8 cellular contexts compared by ENCODE assay signal in the genomic region with DNA sequence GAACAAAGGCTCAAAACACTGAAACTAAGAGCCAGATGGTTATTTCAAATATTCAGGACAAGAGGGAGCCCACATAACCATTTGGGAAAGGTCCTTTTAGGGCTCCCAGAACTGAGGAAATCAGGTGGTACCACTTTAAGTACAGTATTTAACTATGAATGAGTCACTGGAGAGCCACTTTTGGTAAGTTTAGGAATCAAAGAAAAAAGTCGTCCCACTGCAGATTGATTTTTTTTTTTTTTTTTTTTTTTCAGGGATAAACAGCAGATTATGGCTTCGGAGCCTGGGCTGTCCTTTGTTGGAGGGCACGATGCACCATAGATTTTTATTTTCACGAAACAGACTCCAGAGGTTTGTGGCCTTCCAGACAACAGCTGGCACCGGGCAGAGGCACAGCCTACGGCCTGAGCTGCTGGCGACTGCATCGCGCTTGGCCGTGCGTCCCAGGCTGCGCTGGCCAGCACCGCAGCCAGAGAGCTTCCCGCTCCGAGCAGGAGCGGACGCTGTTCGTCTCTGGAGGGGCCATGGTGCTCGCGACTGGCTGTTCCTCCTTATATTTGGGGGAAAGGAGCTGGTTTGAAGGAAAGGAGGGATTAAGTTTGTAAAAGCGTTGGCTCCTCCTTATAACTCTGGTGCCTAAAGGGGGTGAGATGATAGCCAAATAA.
DNase-seq lines count a peak whose midpoint lies in the region; ATAC-seq and TF ChIP-seq lines count a peak whose summit lies in the region.

No MANE protein-coding gene starts in this region.

- H3K4me3 ChIP-seq in ACC112 (ENCODE audit: low read depth, low read length) (peak overlapping the region; percentile 88), H7 (ENCODE audit: insufficient read depth, low read depth, low read length) (peak overlapping the region; percentile 87), WI38 (ENCODE audit: low read depth, low read length) (peak overlapping the region; percentile 63), cardiac muscle cell (peak overlapping the region; percentile 90)

- H3K36me3 Mint-ChIP-seq in progenitor cell of endocrine pancreas (ENCODE audit: insufficient read depth): no peaks in the 10 kb centered on the region

- no peaks in the 10 kb centered on the region for H3K79me2 ChIP-seq in ACC112 (ENCODE audit: control insufficient read depth, insufficient read depth, low read length, unreplicated experiment)

- peak; percentile 66 for DNase-seq in H7
- peak; percentile 46 to 79 for DNase-seq in cardiac muscle cell (ENCODE audit: low read depth in 1 of 2, low spot score in 1 of 2)
- DNase-seq in progenitor cell of endocrine pancreas (ENCODE audit: low spot score, unreplicated experiment): peak; percentile 28
- no peak for DNase-seq in cerebellar cortex (ENCODE audit: low spot score)

- H3K27ac ChIP-seq in ACC112 (ENCODE audit: low read depth, low read length) (no peak overlapping the region), cardiac muscle cell (no peak overlapping the region)

- H3K27me3 Mint-ChIP-seq in progenitor cell of endocrine pancreas: peaks cover 12% of the 10 kb centered on the region

- H3K9me3 Mint-ChIP-seq in progenitor cell of endocrine pancreas (ENCODE audit: low read depth): no peaks in the 10 kb centered on the region

- no peaks in the 10 kb centered on the region for H3K9me3 ChIP-seq in cardiac muscle cell (ENCODE audit: low read depth)

- H3K4me3 Mint-ChIP-seq in progenitor cell of endocrine pancreas (ENCODE audit: low read depth): peak overlapping the region; percentile 91

- H3K27ac Mint-ChIP-seq in progenitor cell of endocrine pancreas: peak overlapping the region; percentile 96

- H3K4me1 ChIP-seq in ACC112 (ENCODE audit: control insufficient read depth, insufficient read depth, low read length, unreplicated experiment) (peaks cover 5% of the 10 kb centered on the region), cardiac muscle cell (ENCODE audit: low read depth) (peaks cover 17% of the 10 kb centered on the region)

- H3K36me3 ChIP-seq in ACC112 (ENCODE audit: insufficient read depth, low read length): no peaks in the 10 kb centered on the region
- H3K36me3 ChIP-seq in H7 (replicated peaks; ENCODE audit: control insufficient read depth, insufficient read depth, low read length): no peaks in the 10 kb centered on the region
- no peaks in the 10 kb centered on the region for H3K36me3 ChIP-seq in cardiac muscle cell

- TF ChIP-seq CTCF in WI38 (IDR thresholded peaks at IDR 0.05; ENCODE audit: low read depth, low read length) (no peak), cardiac muscle cell (IDR thresholded peaks at IDR 0.05; ENCODE audit: low read depth, low read length) (no peak), progenitor cell of endocrine pancreas (IDR thresholded peaks at IDR 0.05; ENCODE audit: unreplicated experiment) (no peak)

- H3K27me3 ChIP-seq in ACC112 (ENCODE audit: insufficient read depth, low read length) (peaks cover 72% of the 10 kb centered on the region), H7 (ENCODE audit: control insufficient read depth, insufficient read depth, low read length) (peaks cover 16% of the 10 kb centered on the region), cardiac muscle cell (no peaks in the 10 kb centered on the region)

- H2AFZ ChIP-seq in ACC112 (ENCODE audit: low read length, unreplicated experiment): peak overlapping the region; percentile 80

- peaks cover 20% of the 10 kb centered on the region for H3K4me1 Mint-ChIP-seq in progenitor cell of endocrine pancreas (ENCODE audit: low read depth)

- ATAC-seq in GM19463 (IDR thresholded peaks at IDR 0.05; ENCODE audit: unreplicated experiment): no peak
- no peak for ATAC-seq in HG02642 (IDR thresholded peaks at IDR 0.05; ENCODE audit: poor library complexity, unreplicated experiment)
